Comparison of ENCODE assay signal across 2 cellular contexts in genomic region chr1:47537268-47537667, GRCh38.
A peak's percentile ranks its signal among the peaks of the same experiment; 100 is the strongest.
TF ChIP-seq lines count a peak whose summit lies in the region.

No MANE protein-coding gene starts in this region.

TF ChIP-seq in HEK293, 187 proteins besides CTCF, POLR2A, EP300 and RAD21 (continued from another document):
- TF ChIP-seq PRDM10 (tag by site-specific recombination; IDR thresholded peaks at IDR 0.05) (peak; percentile 88), ZBTB17 (tag by site-specific recombination; IDR thresholded peaks at IDR 0.05) (no peak), ZNF133 (tag by site-specific recombination; IDR thresholded peaks at IDR 0.05) (no peak)
TF ChIP-seq in HEK293: peak in this region for 1.

TF ChIP-seq in H1, 55 proteins besides CTCF, POLR2A, EP300 and RAD21 (continued from another document):
- no peak for TF ChIP-seq BCL11A (IDR thresholded peaks at IDR 0.05; ENCODE audit: low read depth in 2 of 2, low read length in 2 of 2)
- no peak for TF ChIP-seq EZH2 (IDR thresholded peaks at IDR 0.05; ENCODE audit: low read depth, low read length, severe bottlenecking)
- no peak for TF ChIP-seq SRF (IDR thresholded peaks at IDR 0.05; ENCODE audit: low read depth, low read length)
- no peak for TF ChIP-seq CHD7 (IDR thresholded peaks at IDR 0.05; ENCODE audit: insufficient replicate concordance, low read length)
- no peak for TF ChIP-seq SIRT6 (IDR thresholded peaks at IDR 0.05; ENCODE audit: low read length)
- no peak for TF ChIP-seq RBBP5 (IDR thresholded peaks at IDR 0.05; ENCODE audit: borderline replicate concordance, low read depth, low read length)
- no peak for TF ChIP-seq SP1 (IDR thresholded peaks at IDR 0.05; ENCODE audit: low read depth, low read length)
- TF ChIP-seq KDM4A (IDR thresholded peaks at IDR 0.05; ENCODE audit: low read depth, low read length, severe bottlenecking), result no peak
- no peak for TF ChIP-seq USF2 (IDR thresholded peaks at IDR 0.05; ENCODE audit: low read length)
- no peak for TF ChIP-seq SP2 (IDR thresholded peaks at IDR 0.05; ENCODE audit: low read length)
- TF ChIP-seq ATF3 (IDR thresholded peaks at IDR 0.05; ENCODE audit: insufficient read depth, low read depth, low read length), result no peak
- TF ChIP-seq KDM5A (IDR thresholded peaks at IDR 0.05; ENCODE audit: low read length), result no peak
- no peak for TF ChIP-seq SAP30 (IDR thresholded peaks at IDR 0.05; ENCODE audit: insufficient read depth, insufficient replicate concordance, low read length)
- no peak for TF ChIP-seq CBX5 (IDR thresholded peaks at IDR 0.05; ENCODE audit: low read depth, low read length)
